Comparison of ENCODE assay signal across 29 cellular contexts in genomic region chr1:172926070-172926469, GRCh38.
"Had no signal": no experiment of that assay in that cellular context is flagged by ENCODE, and none has a peak within 500 bp of the region (broad histone marks: within the 10 kb centered on the region; RNA-seq: fewer than 3 reads in every experiment).

No MANE protein-coding gene starts in this region.

- H3K4me3 Mint-ChIP-seq: activated CD4-positive, alpha-beta memory T cell treated with anti-CD3 and anti-CD28 coated beads, Interleukin-2, amount 10 ng/mL, durations not matched to agents 7 days and 5 days; activated CD4-positive, alpha-beta T cell treated with anti-CD3 and anti-CD28 coated beads for 36 hours; activated naive CD4-positive, alpha-beta T cell treated with anti-CD3 and anti-CD28 coated beads for 36 hours; activated naive CD8-positive, alpha-beta T cell treated with anti-CD3 and anti-CD28 coated beads, Interleukin-2, amount 10 ng/mL, durations not matched to agents 7 days and 5 days; activated T-helper 17 cell treated with anti-CD3 and anti-CD28 coated beads, Interleukin-2, amount 50 U/mL, for 72 hours; central memory CD8-positive, alpha-beta T cell; T-helper 1 cell treated with Interleukin-12 subunit alpha and Interleukin-12 subunit beta and Interleukin-4 antibody, amounts not matched to agents 30 μg/mL and 1 μg/mL, for 36 hours had no signal

- DNase-seq: activated CD4-positive, alpha-beta memory T cell treated with anti-CD3 and anti-CD28 coated beads, Interleukin-2, amount 10 ng/mL, durations not matched to agents 7 days and 5 days; activated CD4-positive, alpha-beta T cell treated with anti-CD3 and anti-CD28 coated beads for 36 hours; activated CD4-positive, alpha-beta T cell treated with anti-CD3 and anti-CD28 coated beads, Interleukin-2, amount 50 U/mL, for 1 hour; activated gamma-delta T cell; activated naive CD4-positive, alpha-beta T cell treated with anti-CD3 and anti-CD28 coated beads for 36 hours; activated naive CD8-positive, alpha-beta T cell treated with anti-CD3 and anti-CD28 coated beads, Interleukin-2, amount 10 ng/mL, durations not matched to agents 7 days and 5 days; activated T-cell treated with anti-CD3 and anti-CD28 coated beads for 4 hours; activated T-cell treated with anti-CD3 and anti-CD28 coated beads, Interleukin-2, amount 50 U/mL, for 48 hours; adrenal gland; anterior cingulate cortex; body of pancreas; Karpas-422; MM.1S; NCI-H1105; NCI-H1436; NCI-H1694 treated with DMSO at 0.1 percent for 48 hours; NCI-H2029 treated with DMSO at 0.1 percent for 48 hours; NCI-H510A treated with DMSO at 0.1 percent for 48 hours; NCI-H69; NK-92 treated with Interleukin-12 subunit alpha and Interleukin-12 subunit beta, amount 100 ng/mL, for 24 hours; Peyer's patch; SHP77; WERI-Rb-1 had no signal

- H3K27me3 Mint-ChIP-seq: activated CD4-positive, alpha-beta memory T cell treated with anti-CD3 and anti-CD28 coated beads, Interleukin-2, amount 10 ng/mL, durations not matched to agents 7 days and 5 days; activated T-helper 17 cell treated with anti-CD3 and anti-CD28 coated beads, Interleukin-2, amount 50 U/mL, for 72 hours; central memory CD8-positive, alpha-beta T cell had no signal

- H3K27ac ChIP-seq: adrenal gland, Peyer's patch, RWPE1, SJSA1, WERI-Rb-1 had no signal

- H3K27ac Mint-ChIP-seq: activated CD4-positive, alpha-beta memory T cell treated with anti-CD3 and anti-CD28 coated beads, Interleukin-2, amount 10 ng/mL, durations not matched to agents 7 days and 5 days; activated CD4-positive, alpha-beta T cell treated with anti-CD3 and anti-CD28 coated beads for 36 hours; activated naive CD4-positive, alpha-beta T cell treated with anti-CD3 and anti-CD28 coated beads for 36 hours; activated naive CD8-positive, alpha-beta T cell treated with anti-CD3 and anti-CD28 coated beads, Interleukin-2, amount 10 ng/mL, durations not matched to agents 7 days and 5 days; activated T-helper 17 cell treated with anti-CD3 and anti-CD28 coated beads, Interleukin-2, amount 50 U/mL, for 72 hours; T-helper 1 cell treated with Interleukin-12 subunit alpha and Interleukin-12 subunit beta and Interleukin-4 antibody, amounts not matched to agents 30 μg/mL and 1 μg/mL, for 36 hours had no signal

- H3K4me1 Mint-ChIP-seq: activated CD4-positive, alpha-beta memory T cell treated with anti-CD3 and anti-CD28 coated beads, Interleukin-2, amount 10 ng/mL, durations not matched to agents 7 days and 5 days; activated CD4-positive, alpha-beta T cell treated with anti-CD3 and anti-CD28 coated beads for 36 hours; activated T-helper 17 cell treated with anti-CD3 and anti-CD28 coated beads, Interleukin-2, amount 50 U/mL, for 72 hours; central memory CD8-positive, alpha-beta T cell had no signal

- H3K9me3 Mint-ChIP-seq: activated CD4-positive, alpha-beta memory T cell treated with anti-CD3 and anti-CD28 coated beads, Interleukin-2, amount 10 ng/mL, durations not matched to agents 7 days and 5 days; activated naive CD4-positive, alpha-beta T cell treated with anti-CD3 and anti-CD28 coated beads for 36 hours; activated T-helper 17 cell treated with anti-CD3 and anti-CD28 coated beads, Interleukin-2, amount 50 U/mL, for 72 hours; central memory CD8-positive, alpha-beta T cell; T-helper 1 cell treated with Interleukin-12 subunit alpha and Interleukin-12 subunit beta and Interleukin-4 antibody, amounts not matched to agents 30 μg/mL and 1 μg/mL, for 36 hours had no signal

- H3K4me1 ChIP-seq: adrenal gland, Peyer's patch had no signal

- ATAC-seq: activated CD4-positive, alpha-beta T cell treated with anti-CD3 and anti-CD28 coated beads for 36 hours; activated T-helper 17 cell treated with anti-CD3 and anti-CD28 coated beads, Interleukin-2, amount 50 U/mL, for 72 hours; body of pancreas had no signal

- H3K27me3 ChIP-seq: adrenal gland, body of pancreas, Peyer's patch, SJSA1 had no signal

- FAIRE-seq: bronchial epithelial cell had no signal

- H3K36me3 ChIP-seq: adrenal gland, Peyer's patch, WERI-Rb-1 had no signal

- H3K4me3 ChIP-seq: adrenal gland, body of pancreas, Peyer's patch, SJSA1 had no signal

- H3K9me3 ChIP-seq: adrenal gland, body of pancreas, Peyer's patch, SJSA1 had no signal
